In the genomic region with DNA sequence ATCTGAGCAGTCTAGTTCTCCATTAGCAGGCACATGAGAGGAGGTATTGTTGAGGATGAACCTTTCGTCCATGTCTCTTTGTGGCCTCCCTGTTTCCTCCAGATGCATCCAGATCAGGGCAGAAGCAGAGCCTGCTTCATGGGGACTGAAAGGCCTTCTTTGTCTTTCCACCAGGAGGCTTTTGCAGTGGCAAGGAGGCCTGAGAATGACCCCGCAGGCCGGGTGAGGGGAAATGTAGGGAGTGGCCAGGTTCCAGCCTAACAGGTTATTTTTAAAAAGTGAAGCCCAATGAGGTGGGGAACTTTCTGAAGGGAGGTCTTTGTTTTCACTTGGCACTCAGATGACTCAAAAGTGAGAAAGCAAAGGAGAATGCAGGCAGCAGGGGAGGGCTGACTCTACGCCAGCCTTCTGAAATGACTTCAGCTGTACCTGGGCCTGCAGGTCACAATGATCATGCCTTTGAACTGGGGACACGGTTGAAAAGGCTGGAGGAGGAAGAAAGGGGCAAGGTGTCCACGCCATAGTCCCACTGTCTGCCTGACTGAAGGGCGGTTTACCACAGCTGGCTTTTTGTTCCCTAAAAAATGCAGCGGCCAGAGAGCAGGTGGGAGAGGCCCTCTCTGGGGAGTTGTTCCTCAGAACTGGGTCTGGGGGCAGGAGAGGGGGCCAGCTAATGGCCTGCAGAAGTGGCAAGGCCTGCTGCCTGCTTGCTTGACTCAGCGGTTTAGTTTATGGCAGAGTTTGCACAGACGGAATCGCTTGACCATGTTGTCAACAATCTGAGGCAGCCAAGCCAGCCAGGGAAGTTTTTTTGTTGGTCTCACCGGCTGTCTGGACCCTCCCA, we compare ENCODE assay signal across 1 cellular context.
TF ChIP-seq lines count a peak whose summit lies in the region.

No MANE protein-coding gene starts in this region.

TF ChIP-seq in GM12878, 131 proteins besides CTCF, POLR2A, EP300 and RAD21 (continued from another document):
- TF ChIP-seq, protein P1, sequence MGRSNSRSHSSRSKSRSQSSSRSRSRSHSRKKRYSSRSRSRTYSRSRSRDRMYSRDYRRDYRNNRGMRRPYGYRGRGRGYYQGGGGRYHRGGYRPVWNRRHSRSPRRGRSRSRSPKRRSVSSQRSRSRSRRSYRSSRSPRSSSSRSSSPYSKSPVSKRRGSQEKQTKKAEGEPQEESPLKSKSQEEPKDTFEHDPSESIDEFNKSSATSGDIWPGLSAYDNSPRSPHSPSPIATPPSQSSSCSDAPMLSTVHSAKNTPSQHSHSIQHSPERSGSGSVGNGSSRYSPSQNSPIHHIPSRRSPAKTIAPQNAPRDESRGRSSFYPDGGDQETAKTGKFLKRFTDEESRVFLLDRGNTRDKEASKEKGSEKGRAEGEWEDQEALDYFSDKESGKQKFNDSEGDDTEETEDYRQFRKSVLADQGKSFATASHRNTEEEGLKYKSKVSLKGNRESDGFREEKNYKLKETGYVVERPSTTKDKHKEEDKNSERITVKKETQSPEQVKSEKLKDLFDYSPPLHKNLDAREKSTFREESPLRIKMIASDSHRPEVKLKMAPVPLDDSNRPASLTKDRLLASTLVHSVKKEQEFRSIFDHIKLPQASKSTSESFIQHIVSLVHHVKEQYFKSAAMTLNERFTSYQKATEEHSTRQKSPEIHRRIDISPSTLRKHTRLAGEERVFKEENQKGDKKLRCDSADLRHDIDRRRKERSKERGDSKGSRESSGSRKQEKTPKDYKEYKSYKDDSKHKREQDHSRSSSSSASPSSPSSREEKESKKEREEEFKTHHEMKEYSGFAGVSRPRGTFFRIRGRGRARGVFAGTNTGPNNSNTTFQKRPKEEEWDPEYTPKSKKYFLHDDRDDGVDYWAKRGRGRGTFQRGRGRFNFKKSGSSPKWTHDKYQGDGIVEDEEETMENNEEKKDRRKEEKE (IDR thresholded peaks at IDR 0.05) = no peak
- peak; percentile 68; the same call in 1 of the 2 replicates for TF ChIP-seq MEF2A (IDR thresholded peaks at IDR 0.05; ENCODE audit: insufficient read depth, low read depth, low read length)
- TF ChIP-seq, protein P2, sequence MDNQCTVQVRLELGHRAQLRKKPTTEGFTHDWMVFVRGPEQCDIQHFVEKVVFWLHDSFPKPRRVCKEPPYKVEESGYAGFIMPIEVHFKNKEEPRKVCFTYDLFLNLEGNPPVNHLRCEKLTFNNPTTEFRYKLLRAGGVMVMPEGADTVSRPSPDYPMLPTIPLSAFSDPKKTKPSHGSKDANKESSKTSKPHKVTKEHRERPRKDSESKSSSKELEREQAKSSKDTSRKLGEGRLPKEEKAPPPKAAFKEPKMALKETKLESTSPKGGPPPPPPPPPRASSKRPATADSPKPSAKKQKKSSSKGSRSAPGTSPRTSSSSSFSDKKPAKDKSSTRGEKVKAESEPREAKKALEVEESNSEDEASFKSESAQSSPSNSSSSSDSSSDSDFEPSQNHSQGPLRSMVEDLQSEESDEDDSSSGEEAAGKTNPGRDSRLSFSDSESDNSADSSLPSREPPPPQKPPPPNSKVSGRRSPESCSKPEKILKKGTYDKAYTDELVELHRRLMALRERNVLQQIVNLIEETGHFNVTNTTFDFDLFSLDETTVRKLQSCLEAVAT (IDR thresholded peaks at IDR 0.05) = peak; percentile 84
- TF ChIP-seq ETV6 (conservative IDR thresholded peaks at IDR 0.05 in 1 of 2, IDR thresholded peaks at IDR 0.05 in 1 of 2; ENCODE audit: borderline replicate concordance in 1 of 2, low read depth in 1 of 2) = peak in 1 of 2 experiments; percentile 78; a peak in 2 of 4 replicates
- TF ChIP-seq TCF12 (IDR thresholded peaks at IDR 0.05; ENCODE audit: low read depth, low read length) = peak; percentile 89
- TF ChIP-seq POU2F2 (IDR thresholded peaks at IDR 0.05; ENCODE audit: borderline replicate concordance, low read depth, low read length) = no peak; the same call in 2 of the 3 replicates
- TF ChIP-seq LARP7 (IDR thresholded peaks at IDR 0.05) = peak; percentile 63
- peak; percentile 73 for TF ChIP-seq ATF2 (IDR thresholded peaks at IDR 0.05; ENCODE audit: low read length)
- peak; percentile 82 for TF ChIP-seq CHD2 (IDR thresholded peaks at IDR 0.05; ENCODE audit: borderline replicate concordance, low read depth, low read length)
- peak; percentile 93 for TF ChIP-seq NR2F1 (conservative IDR thresholded peaks at IDR 0.05)
- TF ChIP-seq NR2C1 (IDR thresholded peaks at IDR 0.05) = peak; percentile 32; the same call in 1 of the 2 replicates
- peak; percentile 74; the same call in 1 of the 2 replicates for TF ChIP-seq BACH1 (IDR thresholded peaks at IDR 0.05; ENCODE audit: borderline replicate concordance)
- no peak for TF ChIP-seq CBX5 (IDR thresholded peaks at IDR 0.05; ENCODE audit: low read depth)
- no peak for TF ChIP-seq STAT1 (conservative IDR thresholded peaks at IDR 0.05)
- peak; percentile 24; the same call in 1 of the 2 replicates for TF ChIP-seq ZNF217 (IDR thresholded peaks at IDR 0.05)
- TF ChIP-seq SP1 (IDR thresholded peaks at IDR 0.05; ENCODE audit: low read depth, low read length) = no peak
- TF ChIP-seq RELB (IDR thresholded peaks at IDR 0.05; ENCODE audit: low read depth) = peak; percentile 80; the same call in 1 of the 2 replicates
- no peak for TF ChIP-seq ASH2L (IDR thresholded peaks at IDR 0.05; ENCODE audit: borderline replicate concordance, low read depth)
- no peak; a peak in 1 of 4 replicates for TF ChIP-seq CEBPB (IDR thresholded peaks at IDR 0.05; ENCODE audit: borderline replicate concordance in 1 of 2, low read depth in 2 of 2, low read length in 2 of 2)
TF ChIP-seq in GM12878: peak in this region for 47.
